ENCODE assay signal across 13 cellular contexts in genomic region chr15:92645051-92645631, GRCh38. TPM values are rescaled to one million over a fixed set of nuclear protein-coding genes. Genes with fewer than 3 reads are reported as not detected.
DNase-seq lines count a peak whose midpoint lies in the region; ATAC-seq, FAIRE-seq and TF ChIP-seq lines count a peak whose summit lies in the region.
"Had no signal": no experiment of that assay in that cellular context is flagged by ENCODE, and none has a peak within 500 bp of the region (broad histone marks: within the 10 kb centered on the region; RNA-seq: fewer than 3 reads in every experiment).

No MANE protein-coding gene starts in this region.

- H3K4me1 ChIP-seq in HUES6 (ENCODE audit: control insufficient read depth, insufficient read depth, low read length) (peaks cover 59% of the 10 kb centered on the region), astrocyte (ENCODE audit: insufficient read depth, low read length) (peaks cover under 1% of the 10 kb centered on the region), mucosa of rectum (ENCODE audit: control insufficient read depth in 2 of 2, insufficient read depth in 2 of 2, low read length in 2 of 2) (peaks cover 0 to 3% of the 10 kb centered on the region in 2 donors)

- no peak for FAIRE-seq in astrocyte (lab: Jason Lieb, UNC)

- no peak overlapping the region for H3K4me2 ChIP-seq in astrocyte (ENCODE audit: low read length)

- H3K9me3 Mint-ChIP-seq in astrocyte (ENCODE audit: unreplicated experiment), result peaks cover 7% of the 10 kb centered on the region

- peak overlapping the region; percentile 22 for H3K9ac ChIP-seq in HUES6 (ENCODE audit: low read length)
- H3K9ac ChIP-seq in astrocyte (ENCODE audit: low read length), result no peak overlapping the region
- no peak overlapping the region for H3K9ac ChIP-seq in mucosa of rectum (ENCODE audit: low read depth in 1 of 2, low read length in 2 of 2)

- no peaks in the 10 kb centered on the region for H3K36me3 Mint-ChIP-seq in astrocyte (ENCODE audit: low read depth, unreplicated experiment)

- TF ChIP-seq CTCF in C4-2B (conservative IDR thresholded peaks at IDR 0.05) (no peak), astrocyte (IDR thresholded peaks at IDR 0.05; ENCODE audit: insufficient read depth, low read depth, low read length) (no peak)

- H3K27me3 ChIP-seq in HUES6 (ENCODE audit: control insufficient read depth, insufficient read depth, low read length) (no peaks in the 10 kb centered on the region), astrocyte (ENCODE audit: insufficient read depth, low read length) (no peaks in the 10 kb centered on the region), mucosa of rectum (ENCODE audit: control insufficient read depth in 2 of 2, insufficient read depth in 2 of 2, low read length in 2 of 2) (no peaks in the 10 kb centered on the region)

- H3K9me3 ChIP-seq in HUES6 (ENCODE audit: control insufficient read depth, insufficient read depth, low read depth, low read length) (peaks cover 4% of the 10 kb centered on the region; the same call in 1 of the 2 replicates), astrocyte (ENCODE audit: insufficient read depth, low read depth, low read length) (no peaks in the 10 kb centered on the region), mucosa of rectum (ENCODE audit: control insufficient read depth in 2 of 2, low read length in 2 of 2) (no peaks in the 10 kb centered on the region)

- H3K4me3 Mint-ChIP-seq in astrocyte (ENCODE audit: unreplicated experiment), result peak overlapping the region; percentile 21

- no peak for ATAC-seq in GM19467 (IDR thresholded peaks at IDR 0.05; ENCODE audit: unreplicated experiment)
- ATAC-seq in HG03108 (IDR thresholded peaks at IDR 0.05; ENCODE audit: unreplicated experiment), result no peak

- H3K27ac ChIP-seq in C4-2B (peak overlapping the region; percentile 81), HUES6 (ENCODE audit: low read depth, low read length) (peak overlapping the region; percentile 95), astrocyte (ENCODE audit: low read depth, low read length) (no peak overlapping the region), mucosa of rectum (ENCODE audit: low read depth in 2 of 2, low read length in 2 of 2) (peak overlapping the region; percentile 32 to 52)
- H3K27ac ChIP-seq: SK-N-MC had no signal

- H3K79me2 ChIP-seq in astrocyte (ENCODE audit: insufficient read depth, low read length), result no peaks in the 10 kb centered on the region

- H3K36me3 ChIP-seq in HUES6 (ENCODE audit: control insufficient read depth, insufficient read depth, low read length) (peaks cover 3% of the 10 kb centered on the region; the same call in 1 of the 2 replicates), astrocyte (ENCODE audit: insufficient read depth, low read length) (no peaks in the 10 kb centered on the region), mucosa of rectum (ENCODE audit: control insufficient read depth in 2 of 2, insufficient read depth in 2 of 2, low read length in 2 of 2) (no peaks in the 10 kb centered on the region)

- H3K4me1 Mint-ChIP-seq in astrocyte (ENCODE audit: low read depth, unreplicated experiment), result peaks cover 10% of the 10 kb centered on the region

- no peak overlapping the region for H3K27ac Mint-ChIP-seq in astrocyte (ENCODE audit: unreplicated experiment)

- H3K4me3 ChIP-seq in HUES6 (ENCODE audit: low read depth, low read length) (no peak overlapping the region), astrocyte (ENCODE audit: insufficient read depth, low read depth, low read length) (no peak overlapping the region), mucosa of rectum (ENCODE audit: low read length in 2 of 2) (no peak overlapping the region)
- H3K4me3 ChIP-seq: SK-N-MC had no signal

- H2AFZ ChIP-seq in astrocyte (ENCODE audit: low read depth, low read length), result no peak overlapping the region

- DNase-seq in astrocyte (ENCODE audit: low read depth), result peak; percentile 55
- DNase-seq in iPS-NIHi11 (ENCODE audit: low spot score), result no peak
- no peak for DNase-seq in NOMO-1 (lab: John Stamatoyannopoulos, UW; ENCODE audit: unreplicated experiment in 2 of 2)
- DNase-seq: activated CD4-positive, alpha-beta T cell treated with anti-CD3 and anti-CD28 coated beads for 4 hours; AML-193; mammary epithelial cell; NCI-H526 treated with DMSO at 0.1 percent for 48 hours had no signal

- no peaks in the 10 kb centered on the region for H3K27me3 Mint-ChIP-seq in astrocyte (ENCODE audit: low read depth, unreplicated experiment)

- peaks cover under 1% of the 10 kb centered on the region for H4K20me1 ChIP-seq in astrocyte (ENCODE audit: insufficient read depth, low read length)

RNA-seq across cellular contexts. Expression of gene FAM174B, which starts 10.4 kb away (rescaled TPM):
- total RNA-seq in astrocyte, result 10.2 and 11.2 TPM in 2 replicates
